In genomic region chr18:9055185-9055584, GRCh38 we compare ENCODE assay signal across 8 cellular contexts. TPM values are rescaled to one million over a fixed set of nuclear protein-coding genes. Genes with fewer than 3 reads are reported as not detected.
DNase-seq lines count a peak whose midpoint lies in the region; ATAC-seq and TF ChIP-seq lines count a peak whose summit lies in the region.

No MANE protein-coding gene starts in this region.

- H3K36me3 ChIP-seq in right atrium auricular region (no peaks in the 10 kb centered on the region), esophagus squamous epithelium (no peaks in the 10 kb centered on the region)

- H3K4me3 ChIP-seq in right atrium auricular region = no peak overlapping the region
- no peak overlapping the region for H3K4me3 ChIP-seq in esophagus squamous epithelium

- intact Hi-C loops in Right ventricle myocardium superior (cut with DNase I) (no loop called here), esophagus squamous epithelium (cut with DNase I) (no loop called here)

- TF ChIP-seq CTCF in right atrium auricular region (IDR thresholded peaks at IDR 0.05) (peak in 1 of 2 donors; percentile 39), esophagus squamous epithelium (IDR thresholded peaks at IDR 0.05) (peak in 3 of 6 experiments; percentile 12 to 39 (median 27))

- TF ChIP-seq POLR2A in esophagus squamous epithelium (IDR thresholded peaks at IDR 0.05) = no peak

- H3K4me1 ChIP-seq in right atrium auricular region = no peaks in the 10 kb centered on the region
- peaks cover 0 to 22% (median 7%) of the 10 kb centered on the region in 3 donors for H3K4me1 ChIP-seq in esophagus squamous epithelium

- no peak for DNase-seq in Right ventricle myocardium superior
- DNase-seq in right atrium auricular region (ENCODE audit: low spot score) = no peak
- peak; percentile 30 for DNase-seq in NOMO-1 treated with dmso at 0.1 percent for 144 hours (lab: John Stamatoyannopoulos, UW; ENCODE audit: unreplicated experiment)
- no peak for DNase-seq in esophagus squamous epithelium (lab: John Stamatoyannopoulos, UW)
- peak; percentile 89 for DNase-seq in stromal cell of bone marrow (ENCODE audit: low read depth)
- DNase-seq in T-helper 1 cell = no peak
- DNase-seq in 8988T = no peak
- no peak for DNase-seq in midbrain (lab: John Stamatoyannopoulos, UW)

- peak; percentile 56 for ATAC-seq in Right ventricle myocardium superior (ENCODE audit: poor library complexity)

- H3K9me3 ChIP-seq in right atrium auricular region (no peaks in the 10 kb centered on the region), esophagus squamous epithelium (peaks cover 0 to 21% (median 6%) of the 10 kb centered on the region in 3 donors)

- H3K27ac ChIP-seq in right atrium auricular region (no peak overlapping the region), esophagus squamous epithelium (peak overlapping the region in 3 of 4 donors; percentile 24 to 75 (median 66))

- 0% methylated on average over 1 of the region's 1 CpG for WGBS in esophagus squamous epithelium, 2 donors

- H3K27me3 ChIP-seq in right atrium auricular region (no peaks in the 10 kb centered on the region), esophagus squamous epithelium (no peaks in the 10 kb centered on the region)

RNA-seq across cellular contexts. Expression of gene NDUFV2, which starts 47.3 kb away (rescaled TPM):
- total RNA-seq in Right ventricle myocardium superior (521 TPM), right atrium auricular region (100 to 1,000 TPM; 167 to 225 TPM), esophagus squamous epithelium (100 to 1,000 TPM in 3 of 4 donors, 10 to 100 TPM in 1; 96.5 to 150 (median 110) TPM)

Comparison
In these comparisons a context has a peak if more than half of its experiments do, and no peak if none do; other contexts are left out.
1. DNase-seq: peak in NOMO-1 treated with dmso at 0.1 percent for 144 hours (single experiment) and stromal cell of bone marrow (single experiment); none in Right ventricle myocardium superior (single experiment), right atrium auricular region (single experiment), esophagus squamous epithelium (single experiment), T-helper 1 cell (0 of 5), 8988T (single experiment) and midbrain (single experiment).
2. H3K27ac ChIP-seq: peak in esophagus squamous epithelium (3 of 4); none in right atrium auricular region (0 of 2).